ENCODE assay signal across 16 cellular contexts in the genomic region with DNA sequence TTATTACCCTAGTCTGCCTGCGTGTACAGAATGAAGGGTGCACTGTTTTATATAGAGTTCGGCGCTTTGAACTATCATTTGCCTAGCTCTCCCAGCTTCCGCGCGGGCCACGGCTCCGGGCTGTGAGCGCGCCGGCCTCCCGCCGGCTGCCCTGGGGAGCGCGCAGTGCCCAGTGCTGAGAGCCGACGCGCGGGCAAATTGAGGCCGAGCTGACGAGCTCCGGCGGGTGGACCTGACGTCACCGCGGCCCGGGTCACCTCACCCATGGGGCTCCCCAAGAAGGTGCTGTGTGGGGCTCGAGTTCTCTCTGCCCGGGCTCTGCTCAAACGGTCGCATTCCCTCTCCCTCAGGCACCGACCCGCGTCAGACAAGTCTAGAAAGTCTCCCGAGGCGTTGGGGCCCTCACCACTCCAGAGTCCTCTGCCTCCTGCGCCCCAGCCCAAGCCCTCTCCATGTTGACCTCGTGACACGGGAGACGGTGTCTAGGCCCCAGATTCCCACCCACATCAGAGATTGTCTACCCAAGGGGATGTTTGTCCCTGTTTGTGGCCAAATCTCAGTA. TPM values are rescaled to one million over a fixed set of nuclear protein-coding genes. Genes with fewer than 3 reads are reported as not detected.
A peak's percentile ranks its signal among the peaks of the same experiment; 100 is the strongest.
DNase-seq lines count a peak whose midpoint lies in the region; ATAC-seq and TF ChIP-seq lines count a peak whose summit lies in the region.
"Had no signal": no experiment of that assay in that cellular context is flagged by ENCODE, and none has a peak within 500 bp of the region (broad histone marks: within the 10 kb centered on the region; RNA-seq: fewer than 3 reads in every experiment).

No MANE protein-coding gene starts in this region.

- TF ChIP-seq POLR2A in testis (IDR thresholded peaks at IDR 0.05), result no peak

- H3K4me3 Mint-ChIP-seq in Caco-2 (ENCODE audit: unreplicated experiment) (peak overlapping the region; percentile 58), chondrocyte (ENCODE audit: unreplicated experiment) (peak overlapping the region; percentile 1), MCF 10A (ENCODE audit: unreplicated experiment) (no peak overlapping the region)
- H3K4me3 Mint-ChIP-seq: activated CD8-positive, alpha-beta memory T cell treated with anti-CD3 and anti-CD28 coated beads, Interleukin-2, amount 10 ng/mL, durations not matched to agents 7 days and 5 days; activated naive CD4-positive, alpha-beta T cell treated with anti-CD3 and anti-CD28 coated beads, Interleukin-2, amount 10 ng/mL, durations not matched to agents 7 days and 5 days had no signal

- peak overlapping the region; percentile 3; the same call in 1 of the 2 replicates for H3K4me3 ChIP-seq in Caco-2 (ENCODE audit: low read depth, low read length)
- H3K4me3 ChIP-seq in lower lobe of right lung, result no peak overlapping the region
- no peak overlapping the region for H3K4me3 ChIP-seq in testis
- H3K4me3 ChIP-seq in left ventricle myocardium inferior, result no peak overlapping the region

- BruUV-seq in Caco-2 (replicated peaks; lab: Mats Ljungman, UMichigan) (no TSS peak), MCF 10A (replicated peaks; lab: Mats Ljungman, UMichigan) (no TSS peak)

- ATAC-seq in lower lobe of right lung, result peak; percentile 40 to 66
- ATAC-seq in GM19328 (IDR thresholded peaks at IDR 0.05; ENCODE audit: unreplicated experiment), result no peak
- ATAC-seq: activated CD8-positive, alpha-beta memory T cell treated with anti-CD3 and anti-CD28 coated beads, Interleukin-2, amount 10 ng/mL, durations not matched to agents 7 days and 5 days had no signal

- H3K4me1 ChIP-seq in Caco-2 (0 out of 2 replicates have a peak, but pooled peaks cover 5% of the 10 kb centered on the region), lower lobe of right lung (no peaks in the 10 kb centered on the region), testis (no peaks in the 10 kb centered on the region), left ventricle myocardium inferior (no peaks in the 10 kb centered on the region)

- H3K36me3 Mint-ChIP-seq in Caco-2 (ENCODE audit: insufficient read depth, unreplicated experiment), result peaks cover 7% of the 10 kb centered on the region
- no peaks in the 10 kb centered on the region for H3K36me3 Mint-ChIP-seq in chondrocyte (ENCODE audit: low read depth)
- no peaks in the 10 kb centered on the region for H3K36me3 Mint-ChIP-seq in MCF 10A (ENCODE audit: insufficient read depth, unreplicated experiment)

- H3K36me3 ChIP-seq in Caco-2 (ENCODE audit: control insufficient read depth, insufficient read depth, low read length) (no peaks in the 10 kb centered on the region), lower lobe of right lung (no peaks in the 10 kb centered on the region), testis (ENCODE audit: low read depth, missing control alignments) (no peaks in the 10 kb centered on the region), left ventricle myocardium inferior (no peaks in the 10 kb centered on the region)

- intact Hi-C loops in Caco-2 (cut with micrococcal nuclease; ENCODE audit: unreplicated experiment), result no loop called here
- intact Hi-C loops in lower lobe of right lung (cut with DNase I), result no loop called here
- intact Hi-C loops in testis (cut with DNase I; ENCODE audit: low total_unique reads), result loop anchor here (10.0 kb wide), 1 partner anchor 965 kb away; no protein-coding TSS in a partner anchor
- intact Hi-C loops in left ventricle myocardium inferior (cut with micrococcal nuclease), result no loop called here
- intact Hi-C loops in MCF 10A (cut with micrococcal nuclease), result no loop called here

- H3K4me1 Mint-ChIP-seq in Caco-2 (ENCODE audit: low read depth, unreplicated experiment), result peaks cover 5% of the 10 kb centered on the region
- peaks cover 17% of the 10 kb centered on the region for H3K4me1 Mint-ChIP-seq in chondrocyte (ENCODE audit: low read depth)
- no peaks in the 10 kb centered on the region for H3K4me1 Mint-ChIP-seq in MCF 10A (ENCODE audit: insufficient read depth, unreplicated experiment)
- H3K4me1 Mint-ChIP-seq: activated CD8-positive, alpha-beta memory T cell treated with anti-CD3 and anti-CD28 coated beads, Interleukin-2, amount 10 ng/mL, durations not matched to agents 7 days and 5 days; activated naive CD4-positive, alpha-beta T cell treated with anti-CD3 and anti-CD28 coated beads, Interleukin-2, amount 10 ng/mL, durations not matched to agents 7 days and 5 days had no signal

- H3K27me3 ChIP-seq in Caco-2 (replicated peaks; ENCODE audit: control insufficient read depth, insufficient read depth, low read length), result no peaks in the 10 kb centered on the region
- H3K27me3 ChIP-seq in lower lobe of right lung (ENCODE audit: low read depth), result peaks cover 100% of the 10 kb centered on the region
- H3K27me3 ChIP-seq in testis, result no peaks in the 10 kb centered on the region
- H3K27me3 ChIP-seq in left ventricle myocardium inferior (ENCODE audit: low read depth), result peaks cover 100% of the 10 kb centered on the region

- 4 to 5% methylated on average over 9 to 40 of the region's 40 CpGs for WGBS in testis, 2 donors

- H3K27me3 Mint-ChIP-seq in Caco-2 (ENCODE audit: insufficient read depth, unreplicated experiment), result no peaks in the 10 kb centered on the region
- H3K27me3 Mint-ChIP-seq in chondrocyte (ENCODE audit: low read depth), result peaks cover 86% of the 10 kb centered on the region
- H3K27me3 Mint-ChIP-seq in MCF 10A (ENCODE audit: insufficient read depth, unreplicated experiment), result no peaks in the 10 kb centered on the region

- H3K9me3 ChIP-seq in Caco-2 (no peaks in the 10 kb centered on the region), lower lobe of right lung (no peaks in the 10 kb centered on the region), testis (no peaks in the 10 kb centered on the region), left ventricle myocardium inferior (replicated peaks) (no peaks in the 10 kb centered on the region)

- H3K27ac ChIP-seq in lower lobe of right lung, result no peak overlapping the region
- H3K27ac ChIP-seq in testis, result no peak overlapping the region
- H3K27ac ChIP-seq in left ventricle myocardium inferior (replicated peaks), result no peak overlapping the region
- H3K27ac ChIP-seq: VCaP had no signal

- TF ChIP-seq CTCF in Caco-2 (IDR thresholded peaks at IDR 0.05; ENCODE audit: insufficient read depth in 1 of 2, low read depth in 1 of 2, low read length in 1 of 2, severe bottlenecking in 1 of 2, unreplicated experiment in 1 of 2) (no peak), chondrocyte (IDR thresholded peaks at IDR 0.05) (no peak), lower lobe of right lung (IDR thresholded peaks at IDR 0.05) (no peak), testis (IDR thresholded peaks at IDR 0.05) (no peak), left ventricle myocardium inferior (IDR thresholded peaks at IDR 0.05; ENCODE audit: borderline replicate concordance) (no peak), MCF 10A (IDR thresholded peaks at IDR 0.05; ENCODE audit: unreplicated experiment) (no peak)

- DNase-seq in Caco-2, result no peak
- peak; percentile 40 for DNase-seq in NCI-H2196 treated with DMSO at 0.1 percent for 48 hours (lab: John Stamatoyannopoulos, UW; ENCODE audit: unreplicated experiment)
- DNase-seq in chondrocyte (ENCODE audit: low spot score), result no peak
- no peak for DNase-seq in lower lobe of right lung
- DNase-seq in testis, result no peak
- no peak for DNase-seq in left ventricle myocardium inferior
- DNase-seq in MCF 10A (ENCODE audit: unreplicated experiment), result no peak
- DNase-seq: ACHN; activated CD8-positive, alpha-beta memory T cell treated with anti-CD3 and anti-CD28 coated beads, Interleukin-2, amount 10 ng/mL, durations not matched to agents 7 days and 5 days; activated naive CD4-positive, alpha-beta T cell treated with anti-CD3 and anti-CD28 coated beads, Interleukin-2, amount 10 ng/mL, durations not matched to agents 7 days and 5 days; mammary epithelial cell; NCI-H146; occipital lobe had no signal

- CTCF ChIA-PET in Caco-2 (lab: Charles Lee), result interaction anchor here (0.5 kb wide), 1 partner anchor 22 kb away, joined by 6 read pairs; no protein-coding TSS in a partner anchor
- CTCF ChIA-PET in MCF 10A (lab: Yijun Ruan, JAX), result no interaction called here

- POLR2A ChIA-PET in Caco-2 (lab: Charles Lee) (no interaction called here), MCF 10A (lab: Yijun Ruan, JAX) (no interaction called here)

- H3K9me3 Mint-ChIP-seq in Caco-2 (ENCODE audit: unreplicated experiment) (no peaks in the 10 kb centered on the region), chondrocyte (ENCODE audit: low read depth) (no peaks in the 10 kb centered on the region), MCF 10A (ENCODE audit: unreplicated experiment) (no peaks in the 10 kb centered on the region)

- H3K27ac Mint-ChIP-seq in Caco-2 (ENCODE audit: unreplicated experiment) (no peak overlapping the region), chondrocyte (ENCODE audit: unreplicated experiment) (no peak overlapping the region), MCF 10A (ENCODE audit: low read depth, unreplicated experiment) (no peak overlapping the region)
- H3K27ac Mint-ChIP-seq: activated CD8-positive, alpha-beta memory T cell treated with anti-CD3 and anti-CD28 coated beads, Interleukin-2, amount 10 ng/mL, durations not matched to agents 7 days and 5 days had no signal

RNA-seq across cellular contexts. Expression of a gene that starts 7.7 kb away (rescaled TPM):
- total RNA-seq in Caco-2 (2022) (33.4 and 34.1 TPM in 2 replicates), chondrocyte (0.79 to 3.3 TPM (median 1.3 TPM) in 3 replicates), lower lobe of right lung (4.0 TPM), testis (1 to 10 TPM; 5.1 to 7.8 TPM), left ventricle myocardium inferior (0.16 TPM), MCF 10A (2022) (not detected in 2 replicates)
- 7.2 TPM for polyA plus RNA-seq in testis (ENCODE audit: insufficient read depth, low read depth, low replicate concordance)
- total RNA-seq: activated CD8-positive, alpha-beta memory T cell treated with anti-CD3 and anti-CD28 coated beads, Interleukin-2, amount 10 ng/mL, durations not matched to agents 7 days and 5 days; fibroblast of lung; mammary epithelial cell had no signal
- polyA plus RNA-seq: fibroblast of lung, mammary epithelial cell had no signal
